ENCODE assay signal across 11 cellular contexts in the genomic region with DNA sequence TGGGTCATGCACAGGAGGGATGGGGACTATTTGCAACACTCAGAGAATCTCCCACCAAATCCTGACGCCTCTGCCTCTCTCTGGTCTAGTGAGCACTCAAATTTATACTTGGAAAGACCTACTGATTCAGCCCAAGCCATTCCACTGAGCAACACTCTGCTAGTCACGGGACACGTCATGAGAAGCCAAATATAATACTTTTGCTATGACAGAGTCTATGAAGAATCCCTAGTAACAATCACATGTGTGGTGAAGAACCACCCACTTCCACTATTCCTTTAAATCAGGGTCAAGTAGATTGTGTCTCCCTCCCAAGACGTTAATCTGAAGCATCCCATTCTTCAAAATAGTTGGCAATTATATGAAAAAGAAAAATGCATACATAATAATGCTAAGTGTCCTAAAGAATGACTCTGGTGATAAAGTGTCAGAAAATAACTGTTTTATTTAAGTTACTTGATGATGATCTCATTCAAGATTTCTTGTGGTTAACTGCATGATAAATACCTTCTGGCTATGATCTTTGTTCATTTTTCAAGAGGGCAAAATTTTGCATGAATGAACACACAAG. TPM values are rescaled to one million over a fixed set of nuclear protein-coding genes. Genes with fewer than 3 reads are reported as not detected.
DNase-seq lines count a peak whose midpoint lies in the region; ATAC-seq, FAIRE-seq and TF ChIP-seq lines count a peak whose summit lies in the region.
"Had no signal": no experiment of that assay in that cellular context is flagged by ENCODE, and none has a peak within 500 bp of the region (broad histone marks: within the 10 kb centered on the region; RNA-seq: fewer than 3 reads in every experiment).

No MANE protein-coding gene starts in this region.

- no peak overlapping the region for H3K27ac Mint-ChIP-seq in stimulated activated memory B cell treated with anti-CD40 and anti-IgM and Interleukin-4, amounts not matched to agents 10 μg/mL and 1 μg/mL and 100 μg/mL, for 72 hours
- H3K27ac Mint-ChIP-seq in CD4-positive, alpha-beta T cell, result no peak overlapping the region

- POLR2A ChIA-PET in A549 (lab: Yijun Ruan, JAX), result no interaction called here
- POLR2A ChIA-PET in CD4-positive, alpha-beta T cell (lab: Charles Lee), result no interaction called here

- no peak for TF ChIP-seq RAD21 in A549 (conservative IDR thresholded peaks at IDR 0.05 in 1 of 2, IDR thresholded peaks at IDR 0.05 in 1 of 2)

- intact Hi-C loops in left ventricle myocardium superior (cut with micrococcal nuclease), result no loop called here
- intact Hi-C loops in CD4-positive, alpha-beta T cell (cut with DNase I, micrococcal nuclease), result no loop called here

- TF ChIP-seq EP300 in A549 (IDR thresholded peaks at IDR 0.05), result no peak

- peaks cover 43% of the 10 kb centered on the region for H3K4me1 Mint-ChIP-seq in stimulated activated memory B cell treated with anti-CD40 and anti-IgM and Interleukin-4, amounts not matched to agents 10 μg/mL and 1 μg/mL and 100 μg/mL, for 72 hours
- H3K4me1 Mint-ChIP-seq in CD4-positive, alpha-beta T cell (ENCODE audit: low read depth), result peaks cover 58% of the 10 kb centered on the region

- peaks cover 32% of the 10 kb centered on the region; the same call in 2 of the 3 replicates for H3K4me1 ChIP-seq in A549

- ATAC-seq in A549 (peak; percentile 81 to 82), GM21723 (IDR thresholded peaks at IDR 0.05; ENCODE audit: unreplicated experiment) (peak; percentile 50), left ventricle myocardium superior (peak; percentile 86), GM18519 (IDR thresholded peaks at IDR 0.05; ENCODE audit: low FRiP score, unreplicated experiment) (no peak)
- ATAC-seq in stimulated activated memory B cell treated with anti-CD40 and anti-IgM and Interleukin-4, amounts not matched to agents 10 μg/mL and 1 μg/mL and 100 μg/mL, for 72 hours, result no peak
- ATAC-seq in CD4-positive, alpha-beta T cell (ENCODE audit: poor library complexity), result no peak

- H3K27ac ChIP-seq in A549, result peak overlapping the region in 1 of 2 experiments; percentile 29; a peak in 1 of 6 replicates
- H3K27ac ChIP-seq in CD4-positive, alpha-beta T cell (ENCODE audit: low read depth, low read length), result no peak overlapping the region

- no peaks in the 10 kb centered on the region for H3K27me3 ChIP-seq in CD4-positive, alpha-beta T cell (ENCODE audit: control insufficient read depth, insufficient read depth, low read length)

- no peaks in the 10 kb centered on the region for H3K9me3 ChIP-seq in A549
- no peaks in the 10 kb centered on the region for H3K9me3 ChIP-seq in CD4-positive, alpha-beta T cell (ENCODE audit: control insufficient read depth, low read length)
- H3K9me3 ChIP-seq: HAP-1 had no signal

- H3K4me3 Mint-ChIP-seq in stimulated activated memory B cell treated with anti-CD40 and anti-IgM and Interleukin-4, amounts not matched to agents 10 μg/mL and 1 μg/mL and 100 μg/mL, for 72 hours, result no peak overlapping the region
- H3K4me3 Mint-ChIP-seq in CD4-positive, alpha-beta T cell, result no peak overlapping the region
- H3K4me3 Mint-ChIP-seq: CD4-positive, CD25-positive, alpha-beta regulatory T cell had no signal

- CTCF ChIA-PET in A549 (lab: Yijun Ruan, JAX), result no interaction called here
- CTCF ChIA-PET in CD4-positive, alpha-beta T cell (lab: Charles Lee), result no interaction called here

- no peak for TF ChIP-seq CTCF in A549 (IDR thresholded peaks at IDR 0.05)
- no peak for TF ChIP-seq CTCF in CD4-positive, alpha-beta T cell (IDR thresholded peaks at IDR 0.05)

- peaks cover 9% of the 10 kb centered on the region for H3K36me3 Mint-ChIP-seq in stimulated activated memory B cell treated with anti-CD40 and anti-IgM and Interleukin-4, amounts not matched to agents 10 μg/mL and 1 μg/mL and 100 μg/mL, for 72 hours
- no peaks in the 10 kb centered on the region for H3K36me3 Mint-ChIP-seq in CD4-positive, alpha-beta T cell (ENCODE audit: low read depth)

- H3K9me3 Mint-ChIP-seq in stimulated activated memory B cell treated with anti-CD40 and anti-IgM and Interleukin-4, amounts not matched to agents 10 μg/mL and 1 μg/mL and 100 μg/mL, for 72 hours, result no peaks in the 10 kb centered on the region
- H3K9me3 Mint-ChIP-seq in CD4-positive, alpha-beta T cell, result no peaks in the 10 kb centered on the region
- H3K9me3 Mint-ChIP-seq: CD4-positive, CD25-positive, alpha-beta regulatory T cell had no signal

- H3K4me3 ChIP-seq in A549, result no peak overlapping the region
- H3K4me3 ChIP-seq: HAP-1 had no signal

- peak; percentile 14 to 22 for DNase-seq in A549 (ENCODE audit: low read depth in 1 of 2, low spot score in 1 of 2)
- DNase-seq in T1000 (lab: John Stamatoyannopoulos, UW), result peak; percentile 42
- DNase-seq in left ventricle myocardium superior, result no peak
- DNase-seq in NCI-H1694 (lab: John Stamatoyannopoulos, UW), result no peak
- no peak for DNase-seq in CD4-positive, alpha-beta T cell
- DNase-seq: activated effector memory CD4-positive, alpha-beta T cell treated with Interleukin-2 at 50 U/mL for 16 hours; CD4-positive, CD25-positive, alpha-beta regulatory T cell had no signal

- FAIRE-seq in A549 (lab: Jason Lieb, UNC), result no peak

- H3K27me3 Mint-ChIP-seq in stimulated activated memory B cell treated with anti-CD40 and anti-IgM and Interleukin-4, amounts not matched to agents 10 μg/mL and 1 μg/mL and 100 μg/mL, for 72 hours, result no peaks in the 10 kb centered on the region
- no peaks in the 10 kb centered on the region for H3K27me3 Mint-ChIP-seq in CD4-positive, alpha-beta T cell
- H3K27me3 Mint-ChIP-seq: CD4-positive, CD25-positive, alpha-beta regulatory T cell had no signal

- 67% methylated on average over 4 of the region's 4 CpGs for WGBS in A549 (ENCODE audit: missing lambda C conversion rate)

- H3K4me2 ChIP-seq in A549, result peak overlapping the region; percentile 24

- no peak for TF ChIP-seq POLR2A in A549 (IDR thresholded peaks at IDR 0.05; ENCODE audit: low read length)

TF ChIP-seq in A549, 52 proteins besides CTCF, POLR2A, EP300 and RAD21:
- TF ChIP-seq CEBPB (IDR thresholded peaks at IDR 0.05), result no peak
- no peak for TF ChIP-seq ZFP36 (IDR thresholded peaks at IDR 0.05; ENCODE audit: borderline replicate concordance, partially characterized antibody)
- TF ChIP-seq, protein P1, sequence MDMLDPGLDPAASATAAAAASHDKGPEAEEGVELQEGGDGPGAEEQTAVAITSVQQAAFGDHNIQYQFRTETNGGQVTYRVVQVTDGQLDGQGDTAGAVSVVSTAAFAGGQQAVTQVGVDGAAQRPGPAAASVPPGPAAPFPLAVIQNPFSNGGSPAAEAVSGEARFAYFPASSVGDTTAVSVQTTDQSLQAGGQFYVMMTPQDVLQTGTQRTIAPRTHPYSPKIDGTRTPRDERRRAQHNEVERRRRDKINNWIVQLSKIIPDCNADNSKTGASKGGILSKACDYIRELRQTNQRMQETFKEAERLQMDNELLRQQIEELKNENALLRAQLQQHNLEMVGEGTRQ (IDR thresholded peaks at IDR 0.05), result no peak
- no peak for TF ChIP-seq MAFK (IDR thresholded peaks at IDR 0.05; ENCODE audit: partially characterized antibody)

RNA-seq across cellular contexts. Expression of a gene that starts 28.5 kb away (rescaled TPM):
- polyA plus RNA-seq in A549 (2011; rRNA removed) (119 and 139 TPM in 2 replicates), A549 (2017; fragmentation: RNase III; extraction: RNeasy Plus Mini Kit Qiagen cat#74134 plus additional on column Dnase treatment) (93.1 to 98.6 TPM (median 96.7 TPM) in 3 replicates)
- polyA plus RNA-seq in A549 (2012; cell fraction: cytosol; rRNA removed), result 50.9 and 54.0 TPM in 2 replicates
- polyA plus RNA-seq in A549 (2012; cell fraction: nucleus; rRNA removed), result 14.9 and 20.3 TPM in 2 replicates
- 58.8 and 67.4 TPM in 2 replicates for polyA minus RNA-seq in A549 (2011; rRNA and poly(A)+ RNA removed)
- 204 TPM for total RNA-seq in left ventricle myocardium superior
- total RNA-seq in CD4-positive, alpha-beta T cell, result 10 to 100 TPM; 21.6 to 21.7 TPM

Comparison
In these comparisons a context has a peak if more than half of its experiments do, and no peak if none do; other contexts are left out.
1. ATAC-seq: peak in A549 (2 of 2), GM21723 (single experiment) and left ventricle myocardium superior (single experiment); none in stimulated activated memory B cell treated with anti-CD40 and anti-IgM and Interleukin-4, amounts not matched to agents 10 μg/mL and 1 μg/mL and 100 μg/mL, for 72 hours (single experiment), CD4-positive, alpha-beta T cell (single experiment) and GM18519 (single experiment).
2. DNase-seq: peak in A549 (2 of 2) and T1000 (single experiment); none in left ventricle myocardium superior (single experiment), NCI-H1694 (single experiment) and CD4-positive, alpha-beta T cell (0 of 10).